13 cellular contexts compared by ENCODE assay signal in genomic region chr2:66699481-66700180, GRCh38.
DNase-seq lines count a peak whose midpoint lies in the region; ATAC-seq and TF ChIP-seq lines count a peak whose summit lies in the region.
"Had no signal": no experiment of that assay in that cellular context is flagged by ENCODE, and none has a peak within 500 bp of the region (broad histone marks: within the 10 kb centered on the region; RNA-seq: fewer than 3 reads in every experiment).

No MANE protein-coding gene starts in this region.

- CTCF ChIA-PET in Caco-2 (lab: Charles Lee): no interaction called here

- H3K36me3 ChIP-seq in Caco-2 (ENCODE audit: control insufficient read depth, insufficient read depth, low read length): no peaks in the 10 kb centered on the region
- H3K36me3 ChIP-seq: SJSA1, thoracic aorta had no signal

- TF ChIP-seq CTCF in natural killer cell (IDR thresholded peaks at IDR 0.05) (no peak), Caco-2 (IDR thresholded peaks at IDR 0.05; ENCODE audit: insufficient read depth in 1 of 2, low read depth in 1 of 2, low read length in 1 of 2, severe bottlenecking in 1 of 2, unreplicated experiment in 1 of 2) (no peak)

- peaks cover 0 to 2% of the 10 kb centered on the region in 2 donors for H3K9me3 Mint-ChIP-seq in natural killer cell
- H3K9me3 Mint-ChIP-seq in Caco-2 (ENCODE audit: unreplicated experiment): no peaks in the 10 kb centered on the region
- H3K9me3 Mint-ChIP-seq: activated naive CD8-positive, alpha-beta T cell treated with anti-CD3 and anti-CD28 coated beads for 36 hours; activated T-cell treated with anti-CD3 and anti-CD28 coated beads, Interleukin-2, amount 50 U/mL, for 24 hours had no signal

- intact Hi-C loops in natural killer cell (cut with micrococcal nuclease) (no loop called here), Caco-2 (cut with micrococcal nuclease; ENCODE audit: unreplicated experiment) (no loop called here), sciatic nerve (cut with DNase I) (no loop called here)

- no TSS peak for BruUV-seq in Caco-2 (replicated peaks; lab: Mats Ljungman, UMichigan)

- H3K27me3 Mint-ChIP-seq in natural killer cell (ENCODE audit: low read depth in 2 of 2) (no peaks in the 10 kb centered on the region), Caco-2 (ENCODE audit: insufficient read depth, unreplicated experiment) (no peaks in the 10 kb centered on the region)
- H3K27me3 Mint-ChIP-seq: activated naive CD8-positive, alpha-beta T cell treated with anti-CD3 and anti-CD28 coated beads for 36 hours; activated T-cell treated with anti-CD3 and anti-CD28 coated beads, Interleukin-2, amount 50 U/mL, for 24 hours had no signal

- H3K27ac Mint-ChIP-seq in natural killer cell (no peak overlapping the region), Caco-2 (ENCODE audit: unreplicated experiment) (no peak overlapping the region)
- H3K27ac Mint-ChIP-seq: activated naive CD8-positive, alpha-beta T cell treated with anti-CD3 and anti-CD28 coated beads for 36 hours; activated T-cell treated with anti-CD3 and anti-CD28 coated beads, Interleukin-2, amount 50 U/mL, for 24 hours had no signal

- ATAC-seq in SK-N-SH treated with all-trans-retinoic acid at 6 μM for 48 hours: no peak
- ATAC-seq in natural killer cell: no peak
- no peak for ATAC-seq in sciatic nerve

- H3K4me3 Mint-ChIP-seq in natural killer cell (no peak overlapping the region), Caco-2 (ENCODE audit: unreplicated experiment) (no peak overlapping the region)
- H3K4me3 Mint-ChIP-seq: activated naive CD8-positive, alpha-beta T cell treated with anti-CD3 and anti-CD28 coated beads for 36 hours; activated T-cell treated with anti-CD3 and anti-CD28 coated beads, Interleukin-2, amount 50 U/mL, for 24 hours had no signal

- no peaks in the 10 kb centered on the region for H3K9me3 ChIP-seq in Caco-2
- H3K9me3 ChIP-seq: SJSA1, thoracic aorta had no signal

- H3K36me3 Mint-ChIP-seq in natural killer cell (no peaks in the 10 kb centered on the region), Caco-2 (ENCODE audit: insufficient read depth, unreplicated experiment) (no peaks in the 10 kb centered on the region)
- H3K36me3 Mint-ChIP-seq: activated naive CD8-positive, alpha-beta T cell treated with anti-CD3 and anti-CD28 coated beads for 36 hours had no signal

- H3K4me1 ChIP-seq in Caco-2: peaks cover 4% of the 10 kb centered on the region
- H3K4me1 ChIP-seq: SJSA1 had no signal

- no peak overlapping the region for H3K4me3 ChIP-seq in Caco-2 (ENCODE audit: low read depth, low read length)
- H3K4me3 ChIP-seq: GM23248, SJSA1, thoracic aorta had no signal

- POLR2A ChIA-PET in Caco-2 (lab: Charles Lee): no interaction called here

- DNase-seq in ELF-1 (ENCODE audit: low read depth, low spot score) (peak; percentile 25), inferior parietal cortex (ENCODE audit: extremely low spot score) (peak; percentile 29), retina (peak; percentile 45), natural killer cell (no peak), Caco-2 (no peak), DMS114 treated with DMSO at 0.1 percent for 48 hours (lab: John Stamatoyannopoulos, UW; ENCODE audit: unreplicated experiment) (no peak), sciatic nerve (ENCODE audit: low spot score) (no peak)
- DNase-seq: activated naive CD8-positive, alpha-beta T cell treated with anti-CD3 and anti-CD28 coated beads for 36 hours; activated T-cell treated with anti-CD3 and anti-CD28 coated beads, Interleukin-2, amount 50 U/mL, for 24 hours; GM23248 had no signal

- no peaks in the 10 kb centered on the region; the same call in 1 of the 2 replicates for H3K27me3 ChIP-seq in Caco-2 (replicated peaks; ENCODE audit: control insufficient read depth, insufficient read depth, low read length)
- H3K27me3 ChIP-seq: SJSA1 had no signal

- H3K4me1 Mint-ChIP-seq in natural killer cell: no peaks in the 10 kb centered on the region
- H3K4me1 Mint-ChIP-seq in Caco-2 (ENCODE audit: low read depth, unreplicated experiment): peaks cover 6% of the 10 kb centered on the region
- H3K4me1 Mint-ChIP-seq: activated naive CD8-positive, alpha-beta T cell treated with anti-CD3 and anti-CD28 coated beads for 36 hours had no signal

TF ChIP-seq in SK-N-SH treated with all-trans-retinoic acid at 6 μM for 48 hours, 23 proteins besides CTCF, POLR2A, EP300 and RAD21:
- no peak for TF ChIP-seq ZFP3 (CRISPR knock-in tag; IDR thresholded peaks at IDR 0.05)
- peak; percentile 80 for TF ChIP-seq ZNF70 (CRISPR knock-in tag; IDR thresholded peaks at IDR 0.05)

Comparison
In these comparisons a context has a peak if more than half of its experiments do, and no peak if none do; other contexts are left out.
1. DNase-seq: peak in ELF-1 (single experiment), inferior parietal cortex (single experiment) and retina (single experiment); none in natural killer cell (single experiment), Caco-2 (0 of 2), DMS114 treated with DMSO at 0.1 percent for 48 hours (single experiment) and sciatic nerve (single experiment).